19 cellular contexts compared by ENCODE assay signal in genomic region chr3:45426161-45426560, GRCh38. TPM values are rescaled to one million over a fixed set of nuclear protein-coding genes. Genes with fewer than 3 reads are reported as not detected.
DNase-seq lines count a peak whose midpoint lies in the region; ATAC-seq and FAIRE-seq lines count a peak whose summit lies in the region.
"Had no signal": no experiment of that assay in that cellular context is flagged by ENCODE, and none has a peak within 500 bp of the region (broad histone marks: within the 10 kb centered on the region; RNA-seq: fewer than 3 reads in every experiment).

No MANE protein-coding gene starts in this region.

- FAIRE-seq in islet of Langerhans (lab: Jason Lieb, UNC), result peak; percentile 95

- H3K4me3 ChIP-seq in CD8-positive, alpha-beta memory T cell (ENCODE audit: low read length), result no peak overlapping the region
- H3K4me3 ChIP-seq: dorsolateral prefrontal cortex, sigmoid colon, SJCRH30 had no signal

- no peaks in the 10 kb centered on the region for H3K4me1 ChIP-seq in CD8-positive, alpha-beta memory T cell (ENCODE audit: insufficient read depth, low read length)
- H3K4me1 ChIP-seq: sigmoid colon, SJCRH30 had no signal

- ATAC-seq in GM19324 (IDR thresholded peaks at IDR 0.05; ENCODE audit: low FRiP score, unreplicated experiment), result no peak
- ATAC-seq: HCT116 had no signal

- no peak overlapping the region for H3K4me3 Mint-ChIP-seq in CD8-positive, alpha-beta memory T cell
- H3K4me3 Mint-ChIP-seq: activated naive CD8-positive, alpha-beta T cell had no signal

- H3K36me3 ChIP-seq in CD8-positive, alpha-beta memory T cell (ENCODE audit: insufficient read depth, low read length), result no peaks in the 10 kb centered on the region

- no peaks in the 10 kb centered on the region for H3K27me3 Mint-ChIP-seq in CD8-positive, alpha-beta memory T cell
- H3K27me3 Mint-ChIP-seq: activated naive CD8-positive, alpha-beta T cell had no signal

- POLR2A ChIA-PET in CD8-positive, alpha-beta memory T cell (lab: Charles Lee), result no interaction called here

- H3K36me3 Mint-ChIP-seq in CD8-positive, alpha-beta memory T cell, result peaks cover 0 to 48% (median 5%) of the 10 kb centered on the region in 3 donors

- no peak overlapping the region for H3K27ac ChIP-seq in CD8-positive, alpha-beta memory T cell (ENCODE audit: low read depth, low read length)
- H3K27ac ChIP-seq: dorsolateral prefrontal cortex, sigmoid colon, SJCRH30 had no signal

- H3K9me3 Mint-ChIP-seq in CD8-positive, alpha-beta memory T cell, result no peaks in the 10 kb centered on the region

- no peaks in the 10 kb centered on the region for H3K9me3 ChIP-seq in CD8-positive, alpha-beta memory T cell (ENCODE audit: low read length)
- H3K9me3 ChIP-seq: sigmoid colon, SJCRH30 had no signal

- CTCF ChIA-PET in CD8-positive, alpha-beta memory T cell (lab: Charles Lee), result no interaction called here

- no peaks in the 10 kb centered on the region for H3K4me1 Mint-ChIP-seq in CD8-positive, alpha-beta memory T cell

- peak; percentile 26 for DNase-seq in DMS153 (lab: John Stamatoyannopoulos, UW)
- DNase-seq in NCI-H1105 (lab: John Stamatoyannopoulos, UW), result peak; percentile 36
- DNase-seq in NCI-H748 treated with DMSO at 0.1 percent for 48 hours (lab: John Stamatoyannopoulos, UW), result peak; percentile 15
- DNase-seq in CD8-positive, alpha-beta memory T cell, result no peak
- no peak for DNase-seq in AML-193 (lab: John Stamatoyannopoulos, UW)
- DNase-seq in ecto neural progenitor cell (ENCODE audit: low spot score), result no peak
- DNase-seq: activated CD4-positive, alpha-beta T cell treated with anti-CD3 and anti-CD28 coated beads, Interleukin-2, amount 50 U/mL, for 1 hour; activated T-cell treated with anti-CD3 and anti-CD28 coated beads for 4 hours; dorsolateral prefrontal cortex; glutamatergic neuron; Kasumi-1; occipital lobe; sigmoid colon; SJCRH30; T1000 had no signal

- no peak overlapping the region for H3K27ac Mint-ChIP-seq in CD8-positive, alpha-beta memory T cell
- H3K27ac Mint-ChIP-seq: activated naive CD8-positive, alpha-beta T cell had no signal

- H3K27me3 ChIP-seq in CD8-positive, alpha-beta memory T cell (ENCODE audit: insufficient read depth, low read length, poor library complexity, severe bottlenecking), result no peaks in the 10 kb centered on the region
- H3K27me3 ChIP-seq: dorsolateral prefrontal cortex, sigmoid colon, SJCRH30 had no signal

RNA-seq across cellular contexts. Expression of gene LARS2, which starts 37.8 kb away (rescaled TPM):
- 10 to 100 TPM; 45.7 to 47.6 TPM for total RNA-seq in CD8-positive, alpha-beta memory T cell
- 9.3 TPM for polyA plus RNA-seq in CD8-positive, alpha-beta memory T cell

Comparison
In these comparisons a context has a peak if more than half of its experiments do, and no peak if none do; other contexts are left out.
1. DNase-seq: peak in DMS153 (single experiment), NCI-H1105 (single experiment) and NCI-H748 treated with DMSO at 0.1 percent for 48 hours (single experiment); none in CD8-positive, alpha-beta memory T cell (0 of 5), AML-193 (0 of 2) and ecto neural progenitor cell (single experiment).